1 cellular context compared by ENCODE assay signal in the genomic region with DNA sequence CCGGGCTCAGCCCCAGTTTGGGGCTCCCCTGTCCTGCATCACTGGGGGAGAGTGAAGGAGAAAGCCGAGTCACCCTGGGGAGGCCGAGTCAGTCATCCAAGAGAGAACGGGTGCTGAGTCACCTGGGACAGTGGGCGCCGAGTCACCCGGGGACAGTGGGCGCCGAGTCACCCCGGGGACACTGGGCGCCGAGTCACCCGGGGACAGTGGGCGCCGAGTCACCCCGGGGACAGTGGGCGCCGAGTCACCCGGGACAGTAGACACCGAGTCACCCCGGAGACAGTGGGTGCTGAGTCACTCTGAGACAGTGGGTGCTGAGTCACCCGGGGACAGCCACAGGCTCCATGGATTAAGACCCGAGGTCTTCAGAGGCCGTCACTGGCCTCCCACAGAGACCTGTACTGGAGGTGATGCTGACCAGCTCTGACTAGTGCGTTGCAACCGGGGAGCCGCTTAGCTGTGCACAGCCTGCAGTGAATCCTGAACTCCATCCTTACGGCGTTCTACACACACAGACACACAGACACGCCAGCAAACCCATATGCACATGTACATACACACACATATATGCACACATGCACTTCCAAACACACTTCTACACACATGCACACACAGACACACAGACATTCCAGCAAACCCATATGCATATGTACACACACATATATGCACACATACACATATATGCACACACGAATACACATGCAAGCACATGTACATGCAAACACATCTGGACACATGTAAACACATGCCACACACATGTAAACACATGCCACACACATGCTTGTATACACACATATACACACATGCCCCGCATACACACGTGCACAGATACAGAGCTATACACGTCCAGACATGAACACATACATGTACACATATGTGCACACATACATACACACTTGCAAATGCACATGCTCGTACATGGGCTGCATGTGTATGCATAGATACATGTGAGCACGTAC.
TF ChIP-seq lines count a peak whose summit lies in the region.

No MANE protein-coding gene starts in this region.

TF ChIP-seq in SK-N-SH, 30 proteins besides CTCF, POLR2A, EP300 and RAD21 (continued from another document):
- TF ChIP-seq, protein P1, sequence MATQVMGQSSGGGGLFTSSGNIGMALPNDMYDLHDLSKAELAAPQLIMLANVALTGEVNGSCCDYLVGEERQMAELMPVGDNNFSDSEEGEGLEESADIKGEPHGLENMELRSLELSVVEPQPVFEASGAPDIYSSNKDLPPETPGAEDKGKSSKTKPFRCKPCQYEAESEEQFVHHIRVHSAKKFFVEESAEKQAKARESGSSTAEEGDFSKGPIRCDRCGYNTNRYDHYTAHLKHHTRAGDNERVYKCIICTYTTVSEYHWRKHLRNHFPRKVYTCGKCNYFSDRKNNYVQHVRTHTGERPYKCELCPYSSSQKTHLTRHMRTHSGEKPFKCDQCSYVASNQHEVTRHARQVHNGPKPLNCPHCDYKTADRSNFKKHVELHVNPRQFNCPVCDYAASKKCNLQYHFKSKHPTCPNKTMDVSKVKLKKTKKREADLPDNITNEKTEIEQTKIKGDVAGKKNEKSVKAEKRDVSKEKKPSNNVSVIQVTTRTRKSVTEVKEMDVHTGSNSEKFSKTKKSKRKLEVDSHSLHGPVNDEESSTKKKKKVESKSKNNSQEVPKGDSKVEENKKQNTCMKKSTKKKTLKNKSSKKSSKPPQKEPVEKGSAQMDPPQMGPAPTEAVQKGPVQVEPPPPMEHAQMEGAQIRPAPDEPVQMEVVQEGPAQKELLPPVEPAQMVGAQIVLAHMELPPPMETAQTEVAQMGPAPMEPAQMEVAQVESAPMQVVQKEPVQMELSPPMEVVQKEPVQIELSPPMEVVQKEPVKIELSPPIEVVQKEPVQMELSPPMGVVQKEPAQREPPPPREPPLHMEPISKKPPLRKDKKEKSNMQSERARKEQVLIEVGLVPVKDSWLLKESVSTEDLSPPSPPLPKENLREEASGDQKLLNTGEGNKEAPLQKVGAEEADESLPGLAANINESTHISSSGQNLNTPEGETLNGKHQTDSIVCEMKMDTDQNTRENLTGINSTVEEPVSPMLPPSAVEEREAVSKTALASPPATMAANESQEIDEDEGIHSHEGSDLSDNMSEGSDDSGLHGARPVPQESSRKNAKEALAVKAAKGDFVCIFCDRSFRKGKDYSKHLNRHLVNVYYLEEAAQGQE (IDR thresholded peaks at IDR 0.05; ENCODE audit: low read depth, low read length) = no peak
- TF ChIP-seq RFX5 (IDR thresholded peaks at IDR 0.05; ENCODE audit: low read length) = no peak
- TF ChIP-seq RCOR1 (IDR thresholded peaks at IDR 0.05; ENCODE audit: low read length) = no peak
- TF ChIP-seq NFIC (IDR thresholded peaks at IDR 0.05; ENCODE audit: borderline replicate concordance) = no peak
- no peak for TF ChIP-seq GATA2 (CRISPR knock-in tag; IDR thresholded peaks at IDR 0.05)
- TF ChIP-seq FOSL2 (IDR thresholded peaks at IDR 0.05; ENCODE audit: borderline replicate concordance, low read depth) = no peak
- TF ChIP-seq, protein P2, sequence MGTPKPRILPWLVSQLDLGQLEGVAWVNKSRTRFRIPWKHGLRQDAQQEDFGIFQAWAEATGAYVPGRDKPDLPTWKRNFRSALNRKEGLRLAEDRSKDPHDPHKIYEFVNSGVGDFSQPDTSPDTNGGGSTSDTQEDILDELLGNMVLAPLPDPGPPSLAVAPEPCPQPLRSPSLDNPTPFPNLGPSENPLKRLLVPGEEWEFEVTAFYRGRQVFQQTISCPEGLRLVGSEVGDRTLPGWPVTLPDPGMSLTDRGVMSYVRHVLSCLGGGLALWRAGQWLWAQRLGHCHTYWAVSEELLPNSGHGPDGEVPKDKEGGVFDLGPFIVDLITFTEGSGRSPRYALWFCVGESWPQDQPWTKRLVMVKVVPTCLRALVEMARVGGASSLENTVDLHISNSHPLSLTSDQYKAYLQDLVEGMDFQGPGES (IDR thresholded peaks at IDR 0.05; ENCODE audit: low read depth, low read length) = no peak
- TF ChIP-seq JUND (IDR thresholded peaks at IDR 0.05) = no peak
- no peak for TF ChIP-seq RXRA (IDR thresholded peaks at IDR 0.05; ENCODE audit: borderline replicate concordance, low read depth)
